22 cellular contexts compared by ENCODE assay signal in the genomic region with DNA sequence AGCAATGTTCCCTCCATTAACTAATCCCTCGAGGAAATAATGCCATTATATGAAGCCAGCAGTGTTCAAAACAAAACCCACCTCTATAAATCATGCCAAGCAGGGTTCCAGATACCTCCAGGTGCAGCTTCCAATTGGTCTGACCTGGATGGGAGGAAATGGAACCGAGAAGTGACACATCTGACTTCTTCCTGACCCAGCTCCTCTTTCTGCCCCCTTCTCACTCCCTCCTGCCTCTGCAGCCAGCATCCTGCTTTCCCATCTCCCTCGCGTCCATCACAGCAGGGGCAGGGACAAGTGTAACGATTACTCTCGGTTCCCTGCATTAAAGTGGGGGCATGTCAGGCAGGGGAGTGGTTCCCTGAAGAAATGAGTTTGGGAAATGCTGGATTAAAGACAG.
"Had no signal": no experiment of that assay in that cellular context is flagged by ENCODE, and none has a peak within 500 bp of the region (broad histone marks: within the 10 kb centered on the region; RNA-seq: fewer than 3 reads in every experiment).

No MANE protein-coding gene starts in this region.

- ATAC-seq: activated CD4-positive, alpha-beta T cell treated with anti-CD3 and anti-CD28 coated beads for 36 hours; effector memory CD8-positive, alpha-beta T cell; esophagus mucosa; left ventricle myocardium superior; naive thymus-derived CD8-positive, alpha-beta T cell had no signal

- DNase-seq: activated B cell treated with CpG ODN at 0.5 μM for 24 hours; activated CD4-positive, alpha-beta T cell treated with anti-CD3 and anti-CD28 coated beads for 36 hours; activated CD4-positive, alpha-beta T cell treated with anti-CD3 and anti-CD28 coated beads, Interleukin-2, amount 50 U/mL, for 4 hours; activated CD8-positive, alpha-beta memory T cell treated with anti-CD3 and anti-CD28 coated beads for 24 hours; activated CD8-positive, alpha-beta memory T cell treated with anti-CD3 and anti-CD28 coated beads, Interleukin-2, amount 50 U/mL, for 4 hours; activated naive CD4-positive, alpha-beta T cell treated with Interleukin-2 at 50 U/mL for 16 hours; activated naive CD8-positive, alpha-beta T cell treated with anti-CD3 and anti-CD28 coated beads, Interleukin-2, amount 10 ng/mL, durations not matched to agents 7 days and 5 days; activated T-cell treated with anti-CD3 and anti-CD28 coated beads, Interleukin-2, amount 50 U/mL, for 24 hours; amniotic stem cell; dorsolateral prefrontal cortex; effector memory CD8-positive, alpha-beta T cell; hippocampal formation; left ventricle myocardium superior; mammary epithelial cell; naive thymus-derived CD8-positive, alpha-beta T cell; spleen; stimulated activated CD4-positive, alpha-beta T cell treated with anti-CD3 and anti-CD28 coated beads, Interleukin-4, amount 100 ng/mL, for 1 hour; stimulated activated naive CD4-positive, alpha-beta T cell treated with Interleukin-2 at 50 U/mL for 16 hours had no signal

- H3K4me3 Mint-ChIP-seq: activated B cell treated with CpG ODN at 0.5 μM for 24 hours; activated CD4-positive, alpha-beta T cell treated with anti-CD3 and anti-CD28 coated beads for 36 hours; activated naive CD8-positive, alpha-beta T cell treated with anti-CD3 and anti-CD28 coated beads, Interleukin-2, amount 10 ng/mL, durations not matched to agents 7 days and 5 days; activated T-cell treated with anti-CD3 and anti-CD28 coated beads, Interleukin-2, amount 50 U/mL, for 24 hours; central memory CD8-positive, alpha-beta T cell; effector memory CD8-positive, alpha-beta T cell; mesothelial cell of epicardium; naive thymus-derived CD8-positive, alpha-beta T cell; type B pancreatic cell had no signal

- H3K4me1 Mint-ChIP-seq: activated B cell treated with CpG ODN at 0.5 μM for 24 hours; central memory CD8-positive, alpha-beta T cell had no signal

- H3K27ac Mint-ChIP-seq: activated B cell treated with CpG ODN at 0.5 μM for 24 hours; activated CD4-positive, alpha-beta T cell treated with anti-CD3 and anti-CD28 coated beads for 36 hours; activated naive CD8-positive, alpha-beta T cell treated with anti-CD3 and anti-CD28 coated beads, Interleukin-2, amount 10 ng/mL, durations not matched to agents 7 days and 5 days; activated T-cell treated with anti-CD3 and anti-CD28 coated beads, Interleukin-2, amount 50 U/mL, for 24 hours; effector memory CD8-positive, alpha-beta T cell; mesothelial cell of epicardium; naive thymus-derived CD8-positive, alpha-beta T cell; type B pancreatic cell had no signal

- H3K36me3 Mint-ChIP-seq: activated naive CD8-positive, alpha-beta T cell treated with anti-CD3 and anti-CD28 coated beads, Interleukin-2, amount 10 ng/mL, durations not matched to agents 7 days and 5 days; mesothelial cell of epicardium; type B pancreatic cell had no signal

- H3K9me3 Mint-ChIP-seq: activated B cell treated with CpG ODN at 0.5 μM for 24 hours; activated T-cell treated with anti-CD3 and anti-CD28 coated beads, Interleukin-2, amount 50 U/mL, for 24 hours; central memory CD8-positive, alpha-beta T cell; effector memory CD8-positive, alpha-beta T cell; type B pancreatic cell had no signal
